Comparison of ENCODE assay signal across 9 cellular contexts in the genomic region with DNA sequence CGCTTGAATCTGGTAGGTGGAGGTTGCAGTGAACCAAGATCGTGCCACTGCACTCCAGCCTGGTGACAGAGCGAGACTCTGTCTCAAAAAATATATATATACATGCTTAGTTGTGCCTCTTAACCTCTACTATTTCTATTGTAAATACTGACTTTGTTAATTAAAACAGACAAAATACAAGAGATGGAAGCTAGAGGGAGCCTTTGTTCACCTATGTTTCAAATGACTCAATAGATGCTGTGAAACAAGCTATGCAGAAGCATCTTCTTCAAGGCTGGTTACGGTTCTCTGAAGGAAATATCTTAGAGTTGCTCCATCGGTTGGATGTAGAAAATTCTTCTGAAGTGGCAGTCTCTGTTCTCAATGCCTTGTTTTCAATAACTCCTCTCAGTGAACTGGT. TPM values are rescaled to one million over a fixed set of nuclear protein-coding genes. Genes with fewer than 3 reads are reported as not detected.
A peak's percentile ranks its signal among the peaks of the same experiment; 100 is the strongest.
DNase-seq lines count a peak whose midpoint lies in the region; ATAC-seq and TF ChIP-seq lines count a peak whose summit lies in the region.
"Had no signal": no experiment of that assay in that cellular context is flagged by ENCODE, and none has a peak within 500 bp of the region (broad histone marks: within the 10 kb centered on the region; RNA-seq: fewer than 3 reads in every experiment).

No MANE protein-coding gene starts in this region.

- peaks cover 53% of the 10 kb centered on the region for H3K4me1 Mint-ChIP-seq in osteocyte (ENCODE audit: unreplicated experiment)

- no peaks in the 10 kb centered on the region for H3K27me3 Mint-ChIP-seq in osteocyte (ENCODE audit: unreplicated experiment)
- H3K27me3 Mint-ChIP-seq: dendritic cell treated with granulocyte-macrophage colony-stimulating factor and Interleukin-4, amounts not matched to agents 40 ng/mL and 50 ng/mL, for 4 days had no signal

- no peaks in the 10 kb centered on the region for H3K9me3 Mint-ChIP-seq in osteocyte (ENCODE audit: unreplicated experiment)
- H3K9me3 Mint-ChIP-seq: dendritic cell treated with granulocyte-macrophage colony-stimulating factor and Interleukin-4, amounts not matched to agents 40 ng/mL and 50 ng/mL, for 4 days had no signal

- H3K4me3 Mint-ChIP-seq in osteocyte (ENCODE audit: unreplicated experiment) = peak overlapping the region; percentile 59
- H3K4me3 Mint-ChIP-seq: dendritic cell treated with granulocyte-macrophage colony-stimulating factor and Interleukin-4, amounts not matched to agents 40 ng/mL and 50 ng/mL, for 4 days had no signal

- no peaks in the 10 kb centered on the region for H3K27me3 ChIP-seq in HL-60 (ENCODE audit: insufficient read depth, poor library complexity, severe bottlenecking)

- peak; percentile 10 for DNase-seq in NCI-H510A treated with DMSO at 0.1 percent for 48 hours (lab: John Stamatoyannopoulos, UW)
- DNase-seq in NCI-H510A (lab: John Stamatoyannopoulos, UW) = no peak
- peak in 1 of 2 experiments; percentile 10 for DNase-seq in HL-60 (ENCODE audit: low read depth in 1 of 2, low spot score in 1 of 2)
- no peak for DNase-seq in osteocyte (ENCODE audit: extremely low spot score, unreplicated experiment)
- no peak for DNase-seq in occipital lobe (lab: John Stamatoyannopoulos, UW)

- H3K27ac Mint-ChIP-seq in osteocyte (ENCODE audit: unreplicated experiment) = peak overlapping the region; percentile 75
- H3K27ac Mint-ChIP-seq: dendritic cell treated with granulocyte-macrophage colony-stimulating factor and Interleukin-4, amounts not matched to agents 40 ng/mL and 50 ng/mL, for 4 days had no signal

- H3K36me3 Mint-ChIP-seq in osteocyte (ENCODE audit: unreplicated experiment) = no peaks in the 10 kb centered on the region

- ATAC-seq in GM21390 (IDR thresholded peaks at IDR 0.05; ENCODE audit: unreplicated experiment) (peak; percentile 72), SK-N-SH treated with all-trans-retinoic acid at 6 μM for 48 hours (peak; percentile 86), esophagus mucosa (peak; percentile 69)

- H3K4me3 ChIP-seq in HL-60 (replicated peaks; ENCODE audit: insufficient read depth, low read length) = no peak overlapping the region

- TF ChIP-seq CTCF in HL-60 (IDR thresholded peaks at IDR 0.05; ENCODE audit: insufficient read depth, low read length) (peak; percentile 26), osteocyte (IDR thresholded peaks at IDR 0.05) (peak; percentile 72)

- no peak overlapping the region for H3K27ac ChIP-seq in HL-60 (replicated peaks)

TF ChIP-seq in SK-N-SH treated with all-trans-retinoic acid at 6 μM for 48 hours, 23 proteins besides CTCF, POLR2A, EP300 and RAD21:
- TF ChIP-seq ZFP30 (CRISPR knock-in tag; IDR thresholded peaks at IDR 0.05) = no peak
- no peak for TF ChIP-seq CSDC2 (CRISPR knock-in tag; IDR thresholded peaks at IDR 0.05)
- no peak for TF ChIP-seq BACH2 (CRISPR knock-in tag; IDR thresholded peaks at IDR 0.05; ENCODE audit: borderline replicate concordance)
- no peak for TF ChIP-seq ZNF70 (CRISPR knock-in tag; IDR thresholded peaks at IDR 0.05)
- no peak for TF ChIP-seq OSR1 (CRISPR knock-in tag; IDR thresholded peaks at IDR 0.05)
- TF ChIP-seq GLIS3 (CRISPR knock-in tag; IDR thresholded peaks at IDR 0.05) = no peak
- no peak for TF ChIP-seq ZC3H10 (CRISPR knock-in tag; IDR thresholded peaks at IDR 0.05)
- TF ChIP-seq ISL1 (CRISPR knock-in tag; IDR thresholded peaks at IDR 0.05) = no peak
- TF ChIP-seq RARB (CRISPR knock-in tag; IDR thresholded peaks at IDR 0.05) = no peak
- TF ChIP-seq, protein P1, sequence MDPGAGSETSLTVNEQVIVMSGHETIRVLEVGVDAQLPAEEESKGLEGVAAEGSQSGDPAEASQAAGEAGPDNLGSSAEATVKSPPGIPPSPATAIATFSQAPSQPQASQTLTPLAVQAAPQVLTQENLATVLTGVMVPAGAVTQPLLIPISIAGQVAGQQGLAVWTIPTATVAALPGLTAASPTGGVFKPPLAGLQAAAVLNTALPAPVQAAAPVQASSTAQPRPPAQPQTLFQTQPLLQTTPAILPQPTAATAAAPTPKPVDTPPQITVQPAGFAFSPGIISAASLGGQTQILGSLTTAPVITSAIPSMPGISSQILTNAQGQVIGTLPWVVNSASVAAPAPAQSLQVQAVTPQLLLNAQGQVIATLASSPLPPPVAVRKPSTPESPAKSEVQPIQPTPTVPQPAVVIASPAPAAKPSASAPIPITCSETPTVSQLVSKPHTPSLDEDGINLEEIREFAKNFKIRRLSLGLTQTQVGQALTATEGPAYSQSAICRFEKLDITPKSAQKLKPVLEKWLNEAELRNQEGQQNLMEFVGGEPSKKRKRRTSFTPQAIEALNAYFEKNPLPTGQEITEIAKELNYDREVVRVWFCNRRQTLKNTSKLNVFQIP (CRISPR knock-in tag; IDR thresholded peaks at IDR 0.05; ENCODE audit: borderline replicate concordance, low read depth) = no peak
- TF ChIP-seq, protein P2, sequence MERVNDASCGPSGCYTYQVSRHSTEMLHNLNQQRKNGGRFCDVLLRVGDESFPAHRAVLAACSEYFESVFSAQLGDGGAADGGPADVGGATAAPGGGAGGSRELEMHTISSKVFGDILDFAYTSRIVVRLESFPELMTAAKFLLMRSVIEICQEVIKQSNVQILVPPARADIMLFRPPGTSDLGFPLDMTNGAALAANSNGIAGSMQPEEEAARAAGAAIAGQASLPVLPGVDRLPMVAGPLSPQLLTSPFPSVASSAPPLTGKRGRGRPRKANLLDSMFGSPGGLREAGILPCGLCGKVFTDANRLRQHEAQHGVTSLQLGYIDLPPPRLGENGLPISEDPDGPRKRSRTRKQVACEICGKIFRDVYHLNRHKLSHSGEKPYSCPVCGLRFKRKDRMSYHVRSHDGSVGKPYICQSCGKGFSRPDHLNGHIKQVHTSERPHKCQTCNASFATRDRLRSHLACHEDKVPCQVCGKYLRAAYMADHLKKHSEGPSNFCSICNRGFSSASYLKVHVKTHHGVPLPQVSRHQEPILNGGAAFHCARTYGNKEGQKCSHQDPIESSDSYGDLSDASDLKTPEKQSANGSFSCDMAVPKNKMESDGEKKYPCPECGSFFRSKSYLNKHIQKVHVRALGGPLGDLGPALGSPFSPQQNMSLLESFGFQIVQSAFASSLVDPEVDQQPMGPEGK (CRISPR knock-in tag; IDR thresholded peaks at IDR 0.05; ENCODE audit: borderline replicate concordance) = no peak
- TF ChIP-seq ESRRG (CRISPR knock-in tag; IDR thresholded peaks at IDR 0.05) = no peak
- TF ChIP-seq, protein P3, sequence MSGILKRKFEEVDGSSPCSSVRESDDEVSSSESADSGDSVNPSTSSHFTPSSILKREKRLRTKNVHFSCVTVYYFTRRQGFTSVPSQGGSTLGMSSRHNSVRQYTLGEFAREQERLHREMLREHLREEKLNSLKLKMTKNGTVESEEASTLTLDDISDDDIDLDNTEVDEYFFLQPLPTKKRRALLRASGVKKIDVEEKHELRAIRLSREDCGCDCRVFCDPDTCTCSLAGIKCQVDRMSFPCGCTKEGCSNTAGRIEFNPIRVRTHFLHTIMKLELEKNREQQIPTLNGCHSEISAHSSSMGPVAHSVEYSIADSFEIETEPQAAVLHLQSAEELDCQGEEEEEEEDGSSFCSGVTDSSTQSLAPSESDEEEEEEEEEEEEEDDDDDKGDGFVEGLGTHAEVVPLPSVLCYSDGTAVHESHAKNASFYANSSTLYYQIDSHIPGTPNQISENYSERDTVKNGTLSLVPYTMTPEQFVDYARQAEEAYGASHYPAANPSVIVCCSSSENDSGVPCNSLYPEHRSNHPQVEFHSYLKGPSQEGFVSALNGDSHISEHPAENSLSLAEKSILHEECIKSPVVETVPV (CRISPR knock-in tag; IDR thresholded peaks at IDR 0.05) = no peak
- no peak for TF ChIP-seq ZFP3 (CRISPR knock-in tag; IDR thresholded peaks at IDR 0.05)
- no peak for TF ChIP-seq TOX (CRISPR knock-in tag; IDR thresholded peaks at IDR 0.05; ENCODE audit: borderline replicate concordance)
- TF ChIP-seq PPARA (CRISPR knock-in tag; IDR thresholded peaks at IDR 0.05; ENCODE audit: borderline replicate concordance) = no peak
- no peak for TF ChIP-seq ZNF8 (CRISPR knock-in tag; IDR thresholded peaks at IDR 0.05)
- no peak for TF ChIP-seq TCF4 (CRISPR knock-in tag; IDR thresholded peaks at IDR 0.05; ENCODE audit: borderline replicate concordance)

RNA-seq across cellular contexts. Expression of a gene that starts 6.2 kb away (rescaled TPM):
- total RNA-seq in esophagus mucosa (13.3 TPM), osteocyte (6.9 and 9.6 TPM in 2 replicates), occipital lobe (6.4 TPM)

RNA-seq across cellular contexts. Expression of a gene that starts 6.5 kb away (rescaled TPM):
- total RNA-seq in esophagus mucosa (17.7 TPM), osteocyte (50.1 and 53.0 TPM in 2 replicates), occipital lobe (38.7 TPM)

RNA-seq across cellular contexts. Expression of a gene that starts 35.6 kb away (rescaled TPM):
- total RNA-seq in esophagus mucosa = 0.16 TPM
- not detected in 2 replicates for total RNA-seq in osteocyte
- 3.6 TPM for total RNA-seq in occipital lobe
